In the genomic region with DNA sequence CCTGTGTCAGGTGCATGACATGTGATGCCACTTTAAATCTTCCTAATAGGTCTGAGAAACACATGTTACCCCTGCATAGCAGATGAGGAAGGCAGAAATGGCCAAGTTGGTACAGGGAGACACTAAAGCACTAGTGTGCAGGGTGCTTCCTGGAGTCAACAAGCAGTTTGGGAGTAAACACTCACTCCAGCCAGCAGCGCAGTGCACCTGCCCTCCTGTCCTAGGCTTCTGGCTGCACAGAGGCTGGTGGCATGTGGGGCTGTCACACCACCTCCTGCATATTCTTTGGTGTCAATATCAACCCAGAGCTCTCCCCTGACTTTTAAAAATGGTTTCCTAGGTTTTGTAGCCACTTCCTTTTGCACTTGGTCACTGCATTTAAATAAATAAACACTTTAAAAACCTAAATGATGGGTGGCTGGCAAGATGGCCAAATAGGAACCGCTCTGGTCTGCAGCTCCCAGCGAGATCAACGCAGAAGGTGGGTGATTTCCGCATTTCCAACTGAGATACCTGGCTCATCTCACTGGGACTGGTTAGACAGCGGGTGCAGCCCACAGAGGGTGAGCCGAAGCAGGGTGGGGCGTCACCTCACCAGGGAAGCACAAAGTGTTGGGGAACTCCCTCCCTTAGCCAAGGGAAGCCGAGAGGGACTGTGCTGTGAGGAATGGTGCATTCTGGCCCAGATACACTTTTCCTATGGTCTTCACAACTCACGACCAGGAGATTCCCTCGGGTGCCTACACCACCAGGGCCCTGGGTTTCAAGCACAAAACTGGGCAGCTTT, we compare ENCODE assay signal across 17 cellular contexts. TPM values are rescaled to one million over a fixed set of nuclear protein-coding genes. Genes with fewer than 3 reads are reported as not detected.
DNase-seq lines count a peak whose midpoint lies in the region; ATAC-seq and TF ChIP-seq lines count a peak whose summit lies in the region.
"Had no signal": no experiment of that assay in that cellular context is flagged by ENCODE, and none has a peak within 500 bp of the region (broad histone marks: within the 10 kb centered on the region; RNA-seq: fewer than 3 reads in every experiment).

No MANE protein-coding gene starts in this region.

- peak overlapping the region in 1 of 2 donors; percentile 43 for H3K27ac Mint-ChIP-seq in natural killer cell treated with Interleukin-12 subunit alpha and Interleukin-12 subunit beta and Interleukin-15 and Interleukin-18, amount 100 ng/mL, for 72 hours
- H3K27ac Mint-ChIP-seq: IgD-negative memory B cell had no signal

- no peaks in the 10 kb centered on the region for H3K27me3 ChIP-seq in DOHH2 (ENCODE audit: control insufficient read depth, low read length)
- H3K27me3 ChIP-seq in ovary = no peaks in the 10 kb centered on the region

- H3K4me3 ChIP-seq in DOHH2 (ENCODE audit: low read length) (no peak overlapping the region), OCI-LY7 (ENCODE audit: low read depth, low read length, poor library complexity, severe bottlenecking) (no peak overlapping the region), ovary (no peak overlapping the region)
- H3K4me3 ChIP-seq: GM23248, SK-N-MC had no signal

- peak overlapping the region; percentile 92 for H2AFZ ChIP-seq in OCI-LY7 (ENCODE audit: low read length)
- H2AFZ ChIP-seq: GM23248 had no signal

- TF ChIP-seq CTCF in DOHH2 (IDR thresholded peaks at IDR 0.05; ENCODE audit: low read depth, low read length, poor library complexity, severe bottlenecking) (no peak), OCI-LY7 (conservative IDR thresholded peaks at IDR 0.05; ENCODE audit: low read length) (no peak), ovary (IDR thresholded peaks at IDR 0.05) (no peak)

- H3F3A ChIP-seq in DOHH2 (ENCODE audit: control insufficient read depth, insufficient read depth) = no peaks in the 10 kb centered on the region

- H3K9me2 ChIP-seq in DOHH2 (replicated peaks; ENCODE audit: control insufficient read depth, low read length) (no peaks in the 10 kb centered on the region), OCI-LY7 (ENCODE audit: insufficient read depth, low read length) (no peaks in the 10 kb centered on the region)

- no peak for TF ChIP-seq EP300 in ovary (IDR thresholded peaks at IDR 0.05)

- POLR2A ChIA-PET in OCI-LY7 (lab: Charles Lee) = interaction anchor here (0.9 to 1.0 kb wide), 2 partner anchors 25 to 39 kb away, joined by 3 read pairs; no protein-coding TSS in a partner anchor

- H4K20me1 ChIP-seq in DOHH2 (ENCODE audit: control insufficient read depth, insufficient read depth, low read depth, low read length) = no peaks in the 10 kb centered on the region
- H4K20me1 ChIP-seq in OCI-LY7 (ENCODE audit: insufficient read depth, low read length) = no peaks in the 10 kb centered on the region

- CTCF ChIA-PET in OCI-LY7 (lab: Charles Lee; ENCODE audit: unreplicated experiment) = no interaction called here

- ATAC-seq in natural killer cell treated with Interleukin-12 subunit alpha and Interleukin-12 subunit beta and Interleukin-15 and Interleukin-18, amount 100 ng/mL, for 72 hours = no peak
- ATAC-seq: HCT116 had no signal

- DNase-seq in SHP77 (lab: John Stamatoyannopoulos, UW) = peak; percentile 52 to 68
- no peak for DNase-seq in SHP77 treated with DMSO at 0.1 percent for 48 hours (lab: John Stamatoyannopoulos, UW)
- DNase-seq in OCI-LY7 (ENCODE audit: low spot score) = peak; percentile 15
- no peak for DNase-seq in natural killer cell treated with Interleukin-12 subunit alpha and Interleukin-12 subunit beta and Interleukin-15 and Interleukin-18, amount 100 ng/mL, for 72 hours (ENCODE audit: low spot score)
- no peak for DNase-seq in COLO829 (ENCODE audit: low spot score)
- DNase-seq in OCI-M2 (lab: John Stamatoyannopoulos, UW; ENCODE audit: unreplicated experiment) = no peak
- no peak for DNase-seq in ovary
- DNase-seq: C1 segment of cervical spinal cord, GM23248, NCI-H1417 treated with DMSO at 0.1 percent for 48 hours, NCI-H2081 treated with DMSO at 0.1 percent for 48 hours, NCI-H345 had no signal

- H3K4me1 ChIP-seq in DOHH2 (ENCODE audit: control insufficient read depth, low read length) (peaks cover 27% of the 10 kb centered on the region), OCI-LY7 (ENCODE audit: insufficient read depth, low read length, poor library complexity, severe bottlenecking) (peaks cover 39% of the 10 kb centered on the region), ovary (ENCODE audit: insufficient read depth) (no peaks in the 10 kb centered on the region)

- H3K4me1 Mint-ChIP-seq in natural killer cell treated with Interleukin-12 subunit alpha and Interleukin-12 subunit beta and Interleukin-15 and Interleukin-18, amount 100 ng/mL, for 72 hours (ENCODE audit: low read depth in 2 of 2) = peaks cover 35 to 45% of the 10 kb centered on the region in 2 donors

- H3K27ac ChIP-seq in DOHH2 (ENCODE audit: low read depth, low read length) (no peak overlapping the region), OCI-LY7 (ENCODE audit: low read depth, low read length, poor library complexity, severe bottlenecking) (no peak overlapping the region), ovary (no peak overlapping the region)
- H3K27ac ChIP-seq: GM23248, SK-N-MC had no signal

- H3K9me3 Mint-ChIP-seq in natural killer cell treated with Interleukin-12 subunit alpha and Interleukin-12 subunit beta and Interleukin-15 and Interleukin-18, amount 100 ng/mL, for 72 hours = peaks cover 11% of the 10 kb centered on the region

- H3K9me3 ChIP-seq in DOHH2 (ENCODE audit: control insufficient read depth, insufficient read depth, low read length) = no peaks in the 10 kb centered on the region
- no peaks in the 10 kb centered on the region for H3K9me3 ChIP-seq in OCI-LY7 (ENCODE audit: low read length)
- H3K9me3 ChIP-seq in ovary = no peaks in the 10 kb centered on the region

- WGBS in ovary, 3 donors = 71 to 74% (median 73%) methylated on average over 11 of the region's 11 CpGs

- intact Hi-C loops in OCI-LY7 (cut with micrococcal nuclease; ENCODE audit: unreplicated experiment) (loop anchor here (10.0 kb wide), 1 partner anchor 50 kb away; no protein-coding TSS in a partner anchor), ovary (cut with DNase I) (no loop called here)

- no peak for TF ChIP-seq POLR2A in ovary (IDR thresholded peaks at IDR 0.05)

- no TSS peak for BruUV-seq in OCI-LY7 (replicated peaks; lab: Mats Ljungman, UMichigan)

- peaks cover 0 to 11% of the 10 kb centered on the region in 2 donors for H3K27me3 Mint-ChIP-seq in natural killer cell treated with Interleukin-12 subunit alpha and Interleukin-12 subunit beta and Interleukin-15 and Interleukin-18, amount 100 ng/mL, for 72 hours

- H3K4me2 ChIP-seq in DOHH2 (ENCODE audit: low read length) (peak overlapping the region; percentile 10; the same call in 1 of the 2 replicates), OCI-LY7 (ENCODE audit: low read length) (peak overlapping the region; percentile 44; the same call in 1 of the 2 replicates)

- H3K4me3 Mint-ChIP-seq in natural killer cell treated with Interleukin-12 subunit alpha and Interleukin-12 subunit beta and Interleukin-15 and Interleukin-18, amount 100 ng/mL, for 72 hours = peak overlapping the region; percentile 18
- H3K4me3 Mint-ChIP-seq: IgD-negative memory B cell had no signal

- H3K79me2 ChIP-seq in DOHH2 (ENCODE audit: control insufficient read depth, low read length) (no peaks in the 10 kb centered on the region), OCI-LY7 (ENCODE audit: insufficient read depth, low read depth, low read length) (no peaks in the 10 kb centered on the region)

- peaks cover 25% of the 10 kb centered on the region for H3K36me3 Mint-ChIP-seq in natural killer cell treated with Interleukin-12 subunit alpha and Interleukin-12 subunit beta and Interleukin-15 and Interleukin-18, amount 100 ng/mL, for 72 hours
- H3K36me3 Mint-ChIP-seq: IgD-negative memory B cell had no signal

- H3K36me3 ChIP-seq in DOHH2 (ENCODE audit: control insufficient read depth, low read length) (no peaks in the 10 kb centered on the region), OCI-LY7 (ENCODE audit: insufficient read depth, low read length) (no peaks in the 10 kb centered on the region), ovary (no peaks in the 10 kb centered on the region)

RNA-seq across cellular contexts. Expression of a gene that starts 33.5 kb away (rescaled TPM):
- total RNA-seq in OCI-LY7 (2014; rRNA removed; shearing (Covaris generic)) = not detected in 2 replicates
- total RNA-seq in OCI-LY7 (2022) (not detected in 2 replicates), ovary (not detected)
- not detected for total RNA-seq in natural killer cell treated with Interleukin-12 subunit alpha and Interleukin-12 subunit beta and Interleukin-15 and Interleukin-18, amount 100 ng/mL, for 72 hours
- not detected for polyA plus RNA-seq in ovary
- total RNA-seq: G401, GM23248 had no signal
- polyA plus RNA-seq: GM23248, IgD-negative memory B cell had no signal

Comparison
In these comparisons a context has a peak if more than half of its experiments do, and no peak if none do; other contexts are left out.
1. DNase-seq: peak in SHP77 (2 of 2) and OCI-LY7 (single experiment); none in SHP77 treated with DMSO at 0.1 percent for 48 hours (single experiment), natural killer cell treated with Interleukin-12 subunit alpha and Interleukin-12 subunit beta and Interleukin-15 and Interleukin-18, amount 100 ng/mL, for 72 hours (single experiment), COLO829 (single experiment), OCI-M2 (single experiment) and ovary (0 of 5).